Comparison of ENCODE assay signal across 8 cellular contexts in genomic region chr11:250740-251299, GRCh38. TPM values are rescaled to one million over a fixed set of nuclear protein-coding genes. Genes with fewer than 3 reads are reported as not detected.
DNase-seq lines count a peak whose midpoint lies in the region; ATAC-seq and TF ChIP-seq lines count a peak whose summit lies in the region.

No MANE protein-coding gene starts in this region.

- no peak overlapping the region for H3K4me3 ChIP-seq in fibroblast of lung (replicated peaks in 1 of 4; ENCODE audit: control extremely low read depth in 1 of 4, insufficient read depth in 1 of 4, low read depth in 3 of 4, low read length in 4 of 4)

- no peak overlapping the region for H2AFZ ChIP-seq in fibroblast of lung (ENCODE audit: low read length)

- TF ChIP-seq CTCF in fibroblast of lung (conservative IDR thresholded peaks at IDR 0.05 in 1 of 2, IDR thresholded peaks at IDR 0.05 in 1 of 2; ENCODE audit: low read depth in 1 of 2, low read length in 2 of 2) (peak; percentile 64 to 65), osteocyte (IDR thresholded peaks at IDR 0.05) (peak; percentile 68), type B pancreatic cell (conservative IDR thresholded peaks at IDR 0.05) (peak; percentile 79)

- peaks cover 24% of the 10 kb centered on the region for H3K36me3 ChIP-seq in fibroblast of lung (ENCODE audit: control insufficient read depth, insufficient read depth, low read length)

- no peaks in the 10 kb centered on the region for H3K4me1 ChIP-seq in fibroblast of lung (ENCODE audit: control insufficient read depth, extremely low read depth, insufficient read depth, low read length)

- no peaks in the 10 kb centered on the region for H3K9me3 ChIP-seq in fibroblast of lung (ENCODE audit: control insufficient read depth, insufficient read depth, low read depth, low read length)

- H3K4me2 ChIP-seq in fibroblast of lung (ENCODE audit: extremely low read depth, insufficient read depth, low read length): no peak overlapping the region

- no peak overlapping the region for H3K27ac ChIP-seq in fibroblast of lung (ENCODE audit: insufficient read depth, low read length)

- H3K4me3 Mint-ChIP-seq in osteocyte (ENCODE audit: unreplicated experiment): no peak overlapping the region
- no peak overlapping the region for H3K4me3 Mint-ChIP-seq in type B pancreatic cell

- ATAC-seq in HG03460 (IDR thresholded peaks at IDR 0.05; ENCODE audit: unreplicated experiment): no peak

- DNase-seq in DMS 273 (lab: John Stamatoyannopoulos, UW; ENCODE audit: unreplicated experiment): peak; percentile 49
- DNase-seq in DMS 273 treated with DMSO at 0.1 percent for 48 hours (lab: John Stamatoyannopoulos, UW): no peak
- peak; percentile 44 to 63 for DNase-seq in NOMO-1 (lab: John Stamatoyannopoulos, UW; ENCODE audit: unreplicated experiment in 2 of 2)
- DNase-seq in activated T-cell treated with anti-CD3 and anti-CD28 coated beads for 4 hours: peak; percentile 72
- DNase-seq in fibroblast of lung (ENCODE audit: low read depth in 2 of 2): peak; percentile 17 to 59
- peak; percentile 86 for DNase-seq in osteocyte (ENCODE audit: extremely low spot score, unreplicated experiment)
- DNase-seq in type B pancreatic cell (ENCODE audit: extremely low spot score, unreplicated experiment): no peak

- H4K20me1 ChIP-seq in fibroblast of lung (ENCODE audit: control insufficient read depth, extremely low read depth, insufficient read depth, low read length): no peaks in the 10 kb centered on the region

- H3K27me3 Mint-ChIP-seq in osteocyte (ENCODE audit: unreplicated experiment): no peaks in the 10 kb centered on the region
- no peaks in the 10 kb centered on the region for H3K27me3 Mint-ChIP-seq in type B pancreatic cell

- H3K27me3 ChIP-seq in fibroblast of lung (ENCODE audit: control insufficient read depth, insufficient read depth, low read length): no peaks in the 10 kb centered on the region

- no peaks in the 10 kb centered on the region for H3K79me2 ChIP-seq in fibroblast of lung (ENCODE audit: control insufficient read depth, insufficient read depth, low read length)

- H3K4me1 Mint-ChIP-seq in osteocyte (ENCODE audit: unreplicated experiment) (no peaks in the 10 kb centered on the region), type B pancreatic cell (ENCODE audit: unreplicated experiment) (no peaks in the 10 kb centered on the region)

- H3K36me3 Mint-ChIP-seq in osteocyte (ENCODE audit: unreplicated experiment): peaks cover 51% of the 10 kb centered on the region
- peaks cover 21% of the 10 kb centered on the region for H3K36me3 Mint-ChIP-seq in type B pancreatic cell

- H3K9ac ChIP-seq in fibroblast of lung (ENCODE audit: insufficient read depth, low read length): no peak overlapping the region

- H3K27ac Mint-ChIP-seq in osteocyte (ENCODE audit: unreplicated experiment): no peak overlapping the region
- H3K27ac Mint-ChIP-seq in type B pancreatic cell: no peak overlapping the region

- H3K9me3 Mint-ChIP-seq in osteocyte (ENCODE audit: unreplicated experiment): no peaks in the 10 kb centered on the region
- H3K9me3 Mint-ChIP-seq in type B pancreatic cell: no peaks in the 10 kb centered on the region

RNA-seq across cellular contexts. Expression of gene PSMD13, which starts 14.0 kb away (rescaled TPM):
- total RNA-seq in fibroblast of lung: 81.4 and 106 TPM in 2 replicates
- 147 and 178 TPM in 2 replicates for polyA plus RNA-seq in fibroblast of lung
- polyA plus RNA-seq in fibroblast of lung (2012): 130 and 183 TPM in 2 replicates
- polyA minus RNA-seq in fibroblast of lung (ENCODE audit: low replicate concordance): 81.6 and 101 TPM in 2 replicates
- total RNA-seq in osteocyte: 115 and 126 TPM in 2 replicates
- 112 and 115 TPM in 2 replicates for total RNA-seq in type B pancreatic cell (ENCODE audit: low replicate concordance)

RNA-seq across cellular contexts. Expression of gene SIRT3, which starts 14.7 kb away (rescaled TPM):
- total RNA-seq in fibroblast of lung (8.8 and 9.5 TPM in 2 replicates), osteocyte (23.2 and 25.7 TPM in 2 replicates), type B pancreatic cell (ENCODE audit: low replicate concordance) (18.8 and 33.7 TPM in 2 replicates)
- 10.2 and 11.0 TPM in 2 replicates for polyA plus RNA-seq in fibroblast of lung
- polyA plus RNA-seq in fibroblast of lung (2012): 9.8 and 13.8 TPM in 2 replicates
- 6.4 and 9.8 TPM in 2 replicates for polyA minus RNA-seq in fibroblast of lung (ENCODE audit: low replicate concordance)

RNA-seq across cellular contexts. Expression of gene NLRP6, which starts 27.4 kb away (rescaled TPM):
- not detected in 2 replicates for total RNA-seq in fibroblast of lung
- polyA plus RNA-seq in fibroblast of lung: not detected in 2 replicates
- polyA plus RNA-seq in fibroblast of lung (2012): not detected in 2 replicates
- polyA minus RNA-seq in fibroblast of lung (ENCODE audit: low replicate concordance): not detected in 2 replicates
- total RNA-seq in osteocyte: not detected in 2 replicates
- total RNA-seq in type B pancreatic cell (ENCODE audit: low replicate concordance): 0.19 TPM in 1 of 2 replicates, not detected in the other

RNA-seq across cellular contexts. Expression of gene PGGHG, which starts 38.1 kb away (rescaled TPM):
- 8.4 and 8.5 TPM in 2 replicates for total RNA-seq in fibroblast of lung
- polyA plus RNA-seq in fibroblast of lung: 3.1 and 4.6 TPM in 2 replicates
- polyA plus RNA-seq in fibroblast of lung (2012): 4.2 and 6.8 TPM in 2 replicates
- polyA minus RNA-seq in fibroblast of lung (ENCODE audit: low replicate concordance): 2.1 and 5.6 TPM in 2 replicates
- total RNA-seq in osteocyte: 39.9 and 43.4 TPM in 2 replicates
- 12.6 and 32.5 TPM in 2 replicates for total RNA-seq in type B pancreatic cell (ENCODE audit: low replicate concordance)

RNA-seq across cellular contexts. Expression of gene RIC8A, which starts 43.3 kb away (rescaled TPM):
- total RNA-seq in fibroblast of lung: 153 and 230 TPM in 2 replicates
- polyA plus RNA-seq in fibroblast of lung: 106 and 128 TPM in 2 replicates
- polyA plus RNA-seq in fibroblast of lung (2012): 101 and 131 TPM in 2 replicates
- 706 and 873 TPM in 2 replicates for polyA minus RNA-seq in fibroblast of lung (ENCODE audit: low replicate concordance)
- total RNA-seq in osteocyte: 105 and 125 TPM in 2 replicates
- total RNA-seq in type B pancreatic cell (ENCODE audit: low replicate concordance): 106 and 114 TPM in 2 replicates

Comparison
In these comparisons a context has a peak if more than half of its experiments do, and no peak if none do; other contexts are left out.
1. DNase-seq: peak in DMS 273 (single experiment), NOMO-1 (2 of 2), activated T-cell treated with anti-CD3 and anti-CD28 coated beads for 4 hours (single experiment), fibroblast of lung (2 of 2) and osteocyte (single experiment); none in DMS 273 treated with DMSO at 0.1 percent for 48 hours (single experiment) and type B pancreatic cell (single experiment).
2. Peak in every context shown above with its lines, with median percentiles within 50 percentile points of each other: CTCF ChIP-seq.